14 cellular contexts compared by ENCODE assay signal in genomic region chr3:157999246-157999645, GRCh38.
DNase-seq lines count a peak whose midpoint lies in the region; TF ChIP-seq lines count a peak whose summit lies in the region.
"Had no signal": no experiment of that assay in that cellular context is flagged by ENCODE, and none has a peak within 500 bp of the region (broad histone marks: within the 10 kb centered on the region; RNA-seq: fewer than 3 reads in every experiment).

No MANE protein-coding gene starts in this region.

- peak; percentile 9 for DNase-seq in ELR (ENCODE audit: low read depth)
- DNase-seq in NCI-H1417 treated with DMSO at 0.1 percent for 48 hours (lab: John Stamatoyannopoulos, UW), result peak; percentile 85
- peak; percentile 80 for DNase-seq in NCI-H510A treated with DMSO at 0.1 percent for 48 hours (lab: John Stamatoyannopoulos, UW)
- DNase-seq in fibroblast of mammary gland (ENCODE audit: low read depth), result peak; percentile 2
- DNase-seq in cortex of kidney (lab: John Stamatoyannopoulos, UW), result no peak
- no peak for DNase-seq in effector CD4-positive, alpha-beta T cell
- DNase-seq in stimulated activated CD4-positive, alpha-beta T cell treated with anti-CD3 and anti-CD28 coated beads, Interleukin-15, amount 100 ng/mL, for 24 hours, result no peak
- DNase-seq: activated CD4-positive, alpha-beta T cell treated with anti-CD3 and anti-CD28 coated beads, Interleukin-2, amount 50 U/mL, for 1 hour; activated naive CD4-positive, alpha-beta T cell treated with anti-CD3 and anti-CD28 coated beads, Interleukin-2, amount 10 ng/mL, durations not matched to agents 7 days and 5 days; midbrain; NCI-H187 treated with DMSO at 0.1 percent for 48 hours; spleen had no signal

- H3K4me3 ChIP-seq in fibroblast of mammary gland (ENCODE audit: control insufficient read depth, low read depth, low read length), result no peak overlapping the region
- H3K4me3 ChIP-seq: ascending aorta, BLaER1, spleen had no signal

- no peak for TF ChIP-seq CTCF in fibroblast of mammary gland (conservative IDR thresholded peaks at IDR 0.05; ENCODE audit: control insufficient read depth, insufficient read depth, low read depth, low read length)

Comparison
In these comparisons a context has a peak if more than half of its experiments do, and no peak if none do; other contexts are left out.
1. DNase-seq: peak in ELR (single experiment), NCI-H1417 treated with DMSO at 0.1 percent for 48 hours (single experiment), NCI-H510A treated with DMSO at 0.1 percent for 48 hours (single experiment) and fibroblast of mammary gland (single experiment); none in cortex of kidney (single experiment), effector CD4-positive, alpha-beta T cell (single experiment) and stimulated activated CD4-positive, alpha-beta T cell treated with anti-CD3 and anti-CD28 coated beads, Interleukin-15, amount 100 ng/mL, for 24 hours (single experiment).